In the genomic region with DNA sequence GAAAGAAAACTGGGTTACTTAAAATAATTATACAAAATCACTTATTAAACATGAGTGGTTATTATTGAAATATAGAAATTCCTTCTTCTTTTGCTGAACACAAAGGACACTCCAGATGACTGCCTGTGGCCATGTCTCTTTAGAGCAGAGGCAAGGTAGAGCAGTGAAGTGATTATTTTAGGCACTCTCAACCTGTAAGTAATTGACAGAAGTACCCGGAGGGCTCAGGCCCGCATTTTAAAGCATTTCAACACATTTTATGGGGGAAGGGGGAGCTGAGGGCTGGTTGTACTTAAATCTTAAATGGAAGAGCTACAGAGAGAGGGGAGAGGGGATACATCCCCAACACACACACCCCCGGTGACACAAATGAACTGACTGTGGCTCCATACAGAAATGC, we compare ENCODE assay signal across 35 cellular contexts. TPM values are rescaled to one million over a fixed set of nuclear protein-coding genes. Genes with fewer than 3 reads are reported as not detected.
"Had no signal": no experiment of that assay in that cellular context is flagged by ENCODE, and none has a peak within 500 bp of the region (broad histone marks: within the 10 kb centered on the region; RNA-seq: fewer than 3 reads in every experiment).

No MANE protein-coding gene starts in this region.

- ATAC-seq: activated CD4-positive, CD25-positive, alpha-beta regulatory T cell treated with anti-CD3 and anti-CD28 coated beads, Interleukin-2, amount 50 U/mL, for 24 hours; effector memory CD8-positive, alpha-beta T cell; heart left ventricle; left ventricle myocardium superior; sciatic nerve; stimulated activated memory B cell treated with anti-CD40 and anti-IgM and Interleukin-4, amounts not matched to agents 10 μg/mL and 1 μg/mL and 100 μg/mL, for 72 hours; stimulated activated naive CD8-positive, alpha-beta T cell treated with anti-CD3 and anti-CD28 coated beads, Interleukin-15, amount 100 ng/mL, for 72 hours had no signal

- H3K4me1 ChIP-seq: ascending aorta had no signal

- H3K4me3 Mint-ChIP-seq: activated naive CD4-positive, alpha-beta T cell treated with anti-CD3 and anti-CD28 coated beads, Interleukin-2, amount 10 ng/mL, durations not matched to agents 7 days and 5 days; activated naive CD8-positive, alpha-beta T cell treated with anti-CD3 and anti-CD28 coated beads, Interleukin-2, amount 10 ng/mL, durations not matched to agents 7 days and 5 days; activated T-helper 1 cell treated with anti-CD3 and anti-CD28 coated beads, Interleukin-12 subunit alpha, Interleukin-12 subunit beta, Interleukin-2, Interleukin-4 antibody, amounts not matched to agents 30 ng/mL and 10 ng/mL and 1 ng/mL, durations not matched to agents 14 hours and 24 hours and 36 hours; effector memory CD8-positive, alpha-beta T cell; naive B cell; nephron progenitor cell; stimulated activated memory B cell treated with anti-CD40 and anti-IgM and Interleukin-4, amounts not matched to agents 10 μg/mL and 1 μg/mL and 100 μg/mL, for 72 hours; stimulated activated naive CD8-positive, alpha-beta T cell treated with anti-CD3 and anti-CD28 coated beads, Interleukin-15, amount 100 ng/mL, for 72 hours had no signal

- H3K27me3 Mint-ChIP-seq: effector memory CD8-positive, alpha-beta T cell; naive B cell; stimulated activated memory B cell treated with anti-CD40 and anti-IgM and Interleukin-4, amounts not matched to agents 10 μg/mL and 1 μg/mL and 100 μg/mL, for 72 hours; stimulated activated naive CD8-positive, alpha-beta T cell treated with anti-CD3 and anti-CD28 coated beads, Interleukin-15, amount 100 ng/mL, for 72 hours had no signal

- H3K27ac Mint-ChIP-seq: activated naive CD8-positive, alpha-beta T cell treated with anti-CD3 and anti-CD28 coated beads, Interleukin-2, amount 10 ng/mL, durations not matched to agents 7 days and 5 days; activated T-helper 1 cell treated with anti-CD3 and anti-CD28 coated beads, Interleukin-12 subunit alpha, Interleukin-12 subunit beta, Interleukin-2, Interleukin-4 antibody, amounts not matched to agents 30 ng/mL and 10 ng/mL and 1 ng/mL, durations not matched to agents 14 hours and 24 hours and 36 hours; effector memory CD8-positive, alpha-beta T cell; nephron progenitor cell; stimulated activated memory B cell treated with anti-CD40 and anti-IgM and Interleukin-4, amounts not matched to agents 10 μg/mL and 1 μg/mL and 100 μg/mL, for 72 hours; stimulated activated naive CD8-positive, alpha-beta T cell treated with anti-CD3 and anti-CD28 coated beads, Interleukin-15, amount 100 ng/mL, for 72 hours had no signal

- H3K9me3 Mint-ChIP-seq: activated naive CD4-positive, alpha-beta T cell treated with anti-CD3 and anti-CD28 coated beads, Interleukin-2, amount 10 ng/mL, durations not matched to agents 7 days and 5 days; activated naive CD8-positive, alpha-beta T cell treated with anti-CD3 and anti-CD28 coated beads, Interleukin-2, amount 10 ng/mL, durations not matched to agents 7 days and 5 days; activated T-helper 1 cell treated with anti-CD3 and anti-CD28 coated beads, Interleukin-12 subunit alpha, Interleukin-12 subunit beta, Interleukin-2, Interleukin-4 antibody, amounts not matched to agents 30 ng/mL and 10 ng/mL and 1 ng/mL, durations not matched to agents 14 hours and 24 hours and 36 hours; effector memory CD8-positive, alpha-beta T cell; naive B cell; nephron progenitor cell; stimulated activated memory B cell treated with anti-CD40 and anti-IgM and Interleukin-4, amounts not matched to agents 10 μg/mL and 1 μg/mL and 100 μg/mL, for 72 hours; stimulated activated naive CD8-positive, alpha-beta T cell treated with anti-CD3 and anti-CD28 coated beads, Interleukin-15, amount 100 ng/mL, for 72 hours had no signal

- DNase-seq: activated CD4-positive, alpha-beta T cell treated with anti-CD3 and anti-CD28 coated beads for 48 hours; activated CD4-positive, alpha-beta T cell treated with anti-CD3 and anti-CD28 coated beads, Interleukin-2, amount 50 U/mL, for 48 hours; activated CD8-positive, alpha-beta memory T cell treated with anti-CD3 and anti-CD28 coated beads for 24 hours; activated effector memory CD4-positive, alpha-beta T cell treated with anti-CD3 and anti-CD28 coated beads, Interleukin-2, amount 50 U/mL, for 16 hours; activated naive CD4-positive, alpha-beta T cell treated with anti-CD3 and anti-CD28 coated beads, Interleukin-2, amount 10 ng/mL, durations not matched to agents 7 days and 5 days; activated naive CD8-positive, alpha-beta T cell treated with anti-CD3 and anti-CD28 coated beads, Interleukin-2, amount 10 ng/mL, durations not matched to agents 7 days and 5 days; brain microvascular endothelial cell; caudate nucleus; cortex of kidney; effector memory CD8-positive, alpha-beta T cell; foreskin fibroblast; heart left ventricle; left ventricle myocardium superior; naive B cell; nephron progenitor cell; retina; stimulated activated CD4-positive, alpha-beta T cell treated with anti-CD3 and anti-CD28 coated beads, Interleukin-1b, Interleukin-23, amount 100 ng/mL, for 48 hours; stimulated activated CD4-positive, alpha-beta T cell treated with anti-CD3 and anti-CD28 coated beads, Interleukin-4, amount 100 ng/mL, for 4 hours; stimulated activated CD8-positive, alpha-beta memory T cell treated with anti-CD3 and anti-CD28 coated beads, Interleukin-4, amount 100 ng/mL, for 48 hours; stimulated activated naive CD8-positive, alpha-beta T cell treated with anti-CD3 and anti-CD28 coated beads, Interleukin-15, amount 100 ng/mL, for 72 hours; substantia nigra; T-helper 9 cell had no signal

- H3K4me1 Mint-ChIP-seq: activated naive CD4-positive, alpha-beta T cell treated with anti-CD3 and anti-CD28 coated beads, Interleukin-2, amount 10 ng/mL, durations not matched to agents 7 days and 5 days; naive B cell; stimulated activated memory B cell treated with anti-CD40 and anti-IgM and Interleukin-4, amounts not matched to agents 10 μg/mL and 1 μg/mL and 100 μg/mL, for 72 hours; stimulated activated naive CD8-positive, alpha-beta T cell treated with anti-CD3 and anti-CD28 coated beads, Interleukin-15, amount 100 ng/mL, for 72 hours had no signal

- H3K36me3 ChIP-seq: brain microvascular endothelial cell, neutrophil had no signal

- H3K27ac ChIP-seq: ascending aorta, brain microvascular endothelial cell, heart left ventricle, neutrophil, skin epidermis, VCaP had no signal

- H3K4me3 ChIP-seq: ascending aorta, heart left ventricle, skin epidermis had no signal

- H3K36me3 Mint-ChIP-seq: activated naive CD4-positive, alpha-beta T cell treated with anti-CD3 and anti-CD28 coated beads, Interleukin-2, amount 10 ng/mL, durations not matched to agents 7 days and 5 days; activated naive CD8-positive, alpha-beta T cell treated with anti-CD3 and anti-CD28 coated beads, Interleukin-2, amount 10 ng/mL, durations not matched to agents 7 days and 5 days; naive B cell; stimulated activated memory B cell treated with anti-CD40 and anti-IgM and Interleukin-4, amounts not matched to agents 10 μg/mL and 1 μg/mL and 100 μg/mL, for 72 hours had no signal

- H3K27me3 ChIP-seq: ascending aorta, brain microvascular endothelial cell, heart left ventricle, neutrophil had no signal

- H3K9me3 ChIP-seq: ascending aorta, heart left ventricle, neutrophil had no signal

RNA-seq across cellular contexts. Expression of a gene that starts 10.2 kb away (rescaled TPM):
- total RNA-seq: T-helper 1 cell treated with Interleukin-12 subunit alpha and Interleukin-12 subunit beta and Interleukin-4 antibody, amounts not matched to agents 30 ng/mL and 1 ng/mL, for 36 hours had no signal

RNA-seq across cellular contexts. Expression of a gene that starts 42.7 kb away (rescaled TPM):
- total RNA-seq: chondrocyte, endothelial cell of umbilical vein, lung microvascular endothelial cell, osteocyte had no signal
- polyA plus RNA-seq: endothelial cell of umbilical vein had no signal
